ENCODE assay signal across 31 cellular contexts in genomic region chr10:116779076-116779687, GRCh38. TPM values are rescaled to one million over a fixed set of nuclear protein-coding genes. Genes with fewer than 3 reads are reported as not detected.
DNase-seq lines count a peak whose midpoint lies in the region; ATAC-seq and TF ChIP-seq lines count a peak whose summit lies in the region.
"Had no signal": no experiment of that assay in that cellular context is flagged by ENCODE, and none has a peak within 500 bp of the region (broad histone marks: within the 10 kb centered on the region; RNA-seq: fewer than 3 reads in every experiment).

No MANE protein-coding gene starts in this region.

- H3K4me3 ChIP-seq in IMR-90 (ENCODE audit: insufficient read depth, low read depth, low read length): no peak overlapping the region
- H3K4me3 ChIP-seq in PC-9: no peak overlapping the region
- H3K4me3 ChIP-seq: BLaER1 treated with 17β-estradiol and CSF1 and Interleukin-3, amounts not matched to agents 10 nM and 100 nM; left lung; spleen; suprapubic skin had no signal

- H3K4me2 ChIP-seq in IMR-90 (ENCODE audit: low read depth, low read length): no peak overlapping the region
- H3K4me2 ChIP-seq in PC-9: no peak overlapping the region
- H3K4me2 ChIP-seq: KMS-11 had no signal

- no peak overlapping the region for H2BK15ac ChIP-seq in IMR-90 (ENCODE audit: low read depth, low read length)

- POLR2A ChIA-PET in IMR-90 (lab: Charles Lee; ENCODE audit: unreplicated experiment) (no interaction called here), PC-9 (lab: Charles Lee; ENCODE audit: unreplicated experiment) (no interaction called here)
- POLR2A ChIA-PET in activated CD4-positive, alpha-beta memory T cell treated with anti-CD3 and anti-CD28 coated beads, Interleukin-2, amount 10 ng/mL, durations not matched to agents 7 days and 5 days (lab: Charles Lee): no interaction called here

- H4K20me1 ChIP-seq in IMR-90 (ENCODE audit: insufficient read depth, low read length) (no peaks in the 10 kb centered on the region), PC-9 (ENCODE audit: insufficient read depth) (no peaks in the 10 kb centered on the region)
- H4K20me1 ChIP-seq: BLaER1 treated with 17β-estradiol and CSF1 and Interleukin-3, amounts not matched to agents 10 nM and 100 nM had no signal

- in situ Hi-C loops in Caki2 (cut with HindIII; ENCODE audit: low pct_unique_long_range_greater_than_20kb, low sequenced_read_pairs) (no loop called here), IMR-90 (cut with MboI; ENCODE audit: low sequenced_read_pairs) (no loop called here)

- no peaks in the 10 kb centered on the region; the same call in 1 of the 2 replicates for H3K9me1 ChIP-seq in IMR-90 (ENCODE audit: insufficient read depth, low read length)

- TF ChIP-seq POLR2A in IMR-90 (IDR thresholded peaks at IDR 0.05; ENCODE audit: low read depth, low read length): no peak

- no peak overlapping the region for H3K9ac ChIP-seq in IMR-90 (ENCODE audit: low read depth, low read length)
- H3K9ac ChIP-seq: BLaER1 treated with 17β-estradiol and CSF1 and Interleukin-3, amounts not matched to agents 10 nM and 100 nM; KMS-11 had no signal

- no peak overlapping the region for H3K18ac ChIP-seq in IMR-90 (ENCODE audit: low read depth, low read length)

- no peak for TF ChIP-seq RAD21 in IMR-90 (IDR thresholded peaks at IDR 0.05; ENCODE audit: low read length)

- dilution Hi-C loops in IMR-90 (cut with HindIII; ENCODE audit: low sequenced_read_pairs, unreplicated experiment): loop anchor here (25.0 kb wide), 1 partner anchor 92 kb away; no protein-coding TSS in a partner anchor

- H3K9me3 Mint-ChIP-seq in activated CD4-positive, alpha-beta memory T cell treated with anti-CD3 and anti-CD28 coated beads, Interleukin-2, amount 10 ng/mL, durations not matched to agents 7 days and 5 days: no peaks in the 10 kb centered on the region
- H3K9me3 Mint-ChIP-seq: activated B cell treated with CpG ODN at 0.5 μM for 24 hours; activated T-helper 17 cell treated with anti-CD3 and anti-CD28 coated beads, Interleukin-2, amount 50 U/mL, for 72 hours; natural killer cell; stimulated activated memory B cell treated with anti-CD40 and anti-IgM and Interleukin-4, amounts not matched to agents 10 μg/mL and 1 μg/mL and 100 μg/mL, for 72 hours had no signal

- BruUV-seq in IMR-90 (replicated peaks; lab: Mats Ljungman, UMichigan): no TSS peak
- no TSS peak for BruUV-seq in PC-9 (replicated peaks; lab: Mats Ljungman, UMichigan)

- H2AFZ ChIP-seq in IMR-90 (replicated peaks; ENCODE audit: low read length, poor library complexity): peak overlapping the region; percentile 25
- no peak overlapping the region for H2AFZ ChIP-seq in PC-9

- H2AK5ac ChIP-seq in IMR-90 (ENCODE audit: low read depth, low read length): no peak overlapping the region

- H2BK120ac ChIP-seq in IMR-90 (ENCODE audit: low read depth, low read length): no peak overlapping the region

- H3K23ac ChIP-seq in IMR-90 (ENCODE audit: low read depth, low read length): no peak overlapping the region

- H4K8ac ChIP-seq in IMR-90 (ENCODE audit: low read depth in 2 of 2, low read length in 2 of 2): no peak overlapping the region

- no peak overlapping the region for H4K91ac ChIP-seq in IMR-90 (ENCODE audit: insufficient read depth, low read depth, low read length)

- DNase-seq in Caki2 (ENCODE audit: low read depth) (peak; percentile 46), IMR-90 (peak; percentile 57), astrocyte of the hippocampus (ENCODE audit: low read depth, low spot score) (peak; percentile 20), mesenteric fat pad (ENCODE audit: low spot score) (peak; percentile 75), SKM-1 (lab: John Stamatoyannopoulos, UW; ENCODE audit: unreplicated experiment) (no peak), NCI-H526 treated with DMSO at 0.1 percent for 48 hours (lab: John Stamatoyannopoulos, UW) (no peak), PC-9 (no peak)
- no peak for DNase-seq in activated CD4-positive, alpha-beta memory T cell treated with anti-CD3 and anti-CD28 coated beads, Interleukin-2, amount 10 ng/mL, durations not matched to agents 7 days and 5 days
- DNase-seq: activated B cell treated with CpG ODN at 0.5 μM for 24 hours; activated CD4-positive, alpha-beta T cell treated with anti-CD3 and anti-CD28 coated beads, Interleukin-2, amount 50 U/mL, for 4 hours; activated CD8-positive, alpha-beta memory T cell treated with anti-CD3 and anti-CD28 coated beads, Interleukin-2, amount 50 U/mL, for 4 hours; cerebellar nuclear complex; COR-L47; DMS79; left lung; midbrain; natural killer cell; NCI-H1048; NCI-H187; NCI-H2227 treated with DMSO at 0.1 percent for 48 hours; retina; spleen; stimulated activated CD4-positive, alpha-beta T cell treated with anti-CD3 and anti-CD28 coated beads, Interleukin-4, amount 100 ng/mL, for 1 hour; T-helper 9 cell had no signal

- H3K14ac ChIP-seq in IMR-90 (replicated peaks; ENCODE audit: low read depth, low read length): no peak overlapping the region

- H4K5ac ChIP-seq in IMR-90 (ENCODE audit: low read depth, low read length): no peak overlapping the region

- no peaks in the 10 kb centered on the region for H3K36me3 ChIP-seq in IMR-90 (ENCODE audit: control insufficient read depth, insufficient read depth, low read length)
- H3K36me3 ChIP-seq in PC-9 (ENCODE audit: low read depth): no peaks in the 10 kb centered on the region
- H3K36me3 ChIP-seq: BLaER1 treated with 17β-estradiol and CSF1 and Interleukin-3, amounts not matched to agents 10 nM and 100 nM; left lung; spleen; suprapubic skin had no signal

- no peak overlapping the region for H3K56ac ChIP-seq in IMR-90 (ENCODE audit: extremely low read depth, insufficient read depth, low read length)

- H3K4me1 ChIP-seq in IMR-90 (ENCODE audit: control insufficient read depth, insufficient read depth, low read length) (no peaks in the 10 kb centered on the region), PC-9 (replicated peaks; ENCODE audit: insufficient read depth) (peaks cover 23% of the 10 kb centered on the region)
- H3K4me1 ChIP-seq: left lung, spleen had no signal

- no peaks in the 10 kb centered on the region for H3K36me3 Mint-ChIP-seq in activated CD4-positive, alpha-beta memory T cell treated with anti-CD3 and anti-CD28 coated beads, Interleukin-2, amount 10 ng/mL, durations not matched to agents 7 days and 5 days (ENCODE audit: low read depth)
- H3K36me3 Mint-ChIP-seq: activated naive CD8-positive, alpha-beta T cell; natural killer cell; stimulated activated memory B cell treated with anti-CD40 and anti-IgM and Interleukin-4, amounts not matched to agents 10 μg/mL and 1 μg/mL and 100 μg/mL, for 72 hours had no signal

- 90% methylated on average over 4 of the region's 16 CpGs; no CpG with 5 or more reads in 1 of the 2 experiments for WGBS in IMR-90 (ENCODE audit: extremely low coverage in 2 of 2, insufficient read length in 1 of 2), 2 experiments

- no peak overlapping the region for H2AK9ac ChIP-seq in IMR-90 (replicated peaks; ENCODE audit: low read depth, low read length, poor library complexity)

- H3K27me3 ChIP-seq in IMR-90 (ENCODE audit: control insufficient read depth, insufficient read depth, low read length) (no peaks in the 10 kb centered on the region), PC-9 (ENCODE audit: insufficient read depth, low read depth) (no peaks in the 10 kb centered on the region)
- H3K27me3 ChIP-seq: BLaER1 treated with 17β-estradiol and CSF1 and Interleukin-3, amounts not matched to agents 10 nM and 100 nM; left lung; suprapubic skin had no signal

- H3K4me3 Mint-ChIP-seq in activated CD4-positive, alpha-beta memory T cell treated with anti-CD3 and anti-CD28 coated beads, Interleukin-2, amount 10 ng/mL, durations not matched to agents 7 days and 5 days: no peak overlapping the region
- H3K4me3 Mint-ChIP-seq: activated B cell treated with CpG ODN at 0.5 μM for 24 hours; activated naive CD8-positive, alpha-beta T cell; activated T-helper 17 cell treated with anti-CD3 and anti-CD28 coated beads, Interleukin-2, amount 50 U/mL, for 72 hours; natural killer cell; stimulated activated memory B cell treated with anti-CD40 and anti-IgM and Interleukin-4, amounts not matched to agents 10 μg/mL and 1 μg/mL and 100 μg/mL, for 72 hours had no signal

- H2BK20ac ChIP-seq in IMR-90 (ENCODE audit: low read depth, low read length): peak overlapping the region; percentile 23; the same call in 1 of the 2 replicates

- no peaks in the 10 kb centered on the region; the same call in 1 of the 2 replicates for H3F3A ChIP-seq in PC-9 (ENCODE audit: insufficient read depth, low read depth)

- ATAC-seq in IMR-90 (ENCODE audit: low read depth): no peak
- ATAC-seq: activated T-helper 17 cell treated with anti-CD3 and anti-CD28 coated beads, Interleukin-2, amount 50 U/mL, for 72 hours; left lung; natural killer cell; Right ventricle myocardium inferior; stimulated activated memory B cell treated with anti-CD40 and anti-IgM and Interleukin-4, amounts not matched to agents 10 μg/mL and 1 μg/mL and 100 μg/mL, for 72 hours had no signal

- H3K27ac Mint-ChIP-seq in activated CD4-positive, alpha-beta memory T cell treated with anti-CD3 and anti-CD28 coated beads, Interleukin-2, amount 10 ng/mL, durations not matched to agents 7 days and 5 days: no peak overlapping the region
- H3K27ac Mint-ChIP-seq: activated B cell treated with CpG ODN at 0.5 μM for 24 hours; activated naive CD8-positive, alpha-beta T cell; activated T-helper 17 cell treated with anti-CD3 and anti-CD28 coated beads, Interleukin-2, amount 50 U/mL, for 72 hours; natural killer cell; stimulated activated memory B cell treated with anti-CD40 and anti-IgM and Interleukin-4, amounts not matched to agents 10 μg/mL and 1 μg/mL and 100 μg/mL, for 72 hours had no signal

- TF ChIP-seq CTCF in IMR-90 (conservative IDR thresholded peaks at IDR 0.05; ENCODE audit: low read depth, low read length) (no peak), PC-9 (conservative IDR thresholded peaks at IDR 0.05) (no peak)

- H3K9me3 ChIP-seq in IMR-90 (ENCODE audit: control insufficient read depth, insufficient read depth, low read length) (no peaks in the 10 kb centered on the region), PC-9 (ENCODE audit: insufficient read depth, low read depth) (no peaks in the 10 kb centered on the region)
- H3K9me3 ChIP-seq: BLaER1 treated with 17β-estradiol and CSF1 and Interleukin-3, amounts not matched to agents 10 nM and 100 nM; left lung; spleen; suprapubic skin had no signal

- no peak overlapping the region for H2BK5ac ChIP-seq in IMR-90 (ENCODE audit: low read depth, low read length, poor library complexity, severe bottlenecking)

- H3K79me1 ChIP-seq in IMR-90 (ENCODE audit: low read depth in 1 of 2, low read length in 2 of 2): no peaks in the 10 kb centered on the region

- CTCF ChIA-PET in IMR-90 (lab: Yijun Ruan, JAX) (interaction anchor here (0.6 to 1.4 kb wide), 4 partner anchors 9 to 45 kb away, joined by 3 to 5 read pairs (median 4); no protein-coding TSS in a partner anchor), PC-9 (lab: Charles Lee) (no interaction called here)
- CTCF ChIA-PET in activated CD4-positive, alpha-beta memory T cell treated with anti-CD3 and anti-CD28 coated beads, Interleukin-2, amount 10 ng/mL, durations not matched to agents 7 days and 5 days (lab: Charles Lee): interaction anchor here (3.5 kb wide), 1 partner anchor 8 kb away, joined by 18 read pairs; no protein-coding TSS in a partner anchor

- no peaks in the 10 kb centered on the region for H3K79me2 ChIP-seq in PC-9 (ENCODE audit: low read depth)

- H3K27ac ChIP-seq in IMR-90 (ENCODE audit: insufficient read depth, low read length) (no peak overlapping the region), PC-9 (no peak overlapping the region)
- H3K27ac ChIP-seq: BLaER1 treated with 17β-estradiol and CSF1 and Interleukin-3, amounts not matched to agents 10 nM and 100 nM; KMS-11; left lung; spleen; suprapubic skin had no signal

- intact Hi-C loops in IMR-90 (cut with micrococcal nuclease): no loop called here
- intact Hi-C loops in PC-9 (cut with micrococcal nuclease; ENCODE audit: unreplicated experiment): no loop called here

- no peaks in the 10 kb centered on the region for H3K27me3 Mint-ChIP-seq in activated CD4-positive, alpha-beta memory T cell treated with anti-CD3 and anti-CD28 coated beads, Interleukin-2, amount 10 ng/mL, durations not matched to agents 7 days and 5 days

- H3K4me1 Mint-ChIP-seq in activated CD4-positive, alpha-beta memory T cell treated with anti-CD3 and anti-CD28 coated beads, Interleukin-2, amount 10 ng/mL, durations not matched to agents 7 days and 5 days: no peaks in the 10 kb centered on the region
- H3K4me1 Mint-ChIP-seq: activated B cell treated with CpG ODN at 0.5 μM for 24 hours; activated T-helper 17 cell treated with anti-CD3 and anti-CD28 coated beads, Interleukin-2, amount 50 U/mL, for 72 hours; natural killer cell; stimulated activated memory B cell treated with anti-CD40 and anti-IgM and Interleukin-4, amounts not matched to agents 10 μg/mL and 1 μg/mL and 100 μg/mL, for 72 hours had no signal

- no peak overlapping the region; the same call in 1 of the 2 replicates for H3K4ac ChIP-seq in IMR-90 (ENCODE audit: low read depth, low read length)

- no peaks in the 10 kb centered on the region for H3K9me2 ChIP-seq in PC-9 (ENCODE audit: insufficient read depth)

RNA-seq across cellular contexts. Expression of gene HSPA12A, which starts 36.8 kb away (rescaled TPM):
- 18.1 and 23.4 TPM in 2 replicates for total RNA-seq in Caki2 (2014; rRNA removed; shearing (Covaris generic); ENCODE audit: low replicate concordance)
- total RNA-seq in IMR-90 (2012; rRNA removed) (16.1 and 18.6 TPM in 2 replicates), mesenteric fat pad (86.9 TPM), PC-9 (2021) (11.3 and 12.1 TPM in 2 replicates)
- 14.6 and 16.7 TPM in 2 replicates for polyA plus RNA-seq in IMR-90 (2012; rRNA removed)
- 6.6 and 6.9 TPM in 2 replicates for polyA plus RNA-seq in IMR-90 (2012; cell fraction: cytosol; rRNA removed)
- polyA plus RNA-seq in IMR-90 (2012; cell fraction: nucleus; rRNA removed; ENCODE audit: low replicate concordance): 34.4 and 57.2 TPM in 2 replicates
- total RNA-seq in activated CD4-positive, alpha-beta memory T cell treated with anti-CD3 and anti-CD28 coated beads, Interleukin-2, amount 10 ng/mL, durations not matched to agents 7 days and 5 days: under 1 TPM; 0.05 to 0.18 TPM

Comparison
In these comparisons a context has a peak if more than half of its experiments do, and no peak if none do; other contexts are left out.
1. DNase-seq: peak in Caki2 (single experiment), IMR-90 (single experiment), astrocyte of the hippocampus (single experiment) and mesenteric fat pad (single experiment); none in SKM-1 (single experiment), NCI-H526 treated with DMSO at 0.1 percent for 48 hours (single experiment), PC-9 (0 of 2) and activated CD4-positive, alpha-beta memory T cell treated with anti-CD3 and anti-CD28 coated beads, Interleukin-2, amount 10 ng/mL, durations not matched to agents 7 days and 5 days (single experiment).
2. RNA of gene HSPA12A, which starts 36.8 kb away (total RNA-seq): 86.9 TPM in mesenteric fat pad (single experiment), 18.1 to 23.4 TPM in Caki2, 16.1 to 18.6 TPM in IMR-90 and 11.3 to 12.1 TPM in PC-9; 0.05 to 0.18 TPM in activated CD4-positive, alpha-beta memory T cell treated with anti-CD3 and anti-CD28 coated beads, Interleukin-2, amount 10 ng/mL, durations not matched to agents 7 days and 5 days; every median in the first group is over 10 times any median in the second.